Comparison of ENCODE assay signal across 8 cellular contexts in the genomic region with DNA sequence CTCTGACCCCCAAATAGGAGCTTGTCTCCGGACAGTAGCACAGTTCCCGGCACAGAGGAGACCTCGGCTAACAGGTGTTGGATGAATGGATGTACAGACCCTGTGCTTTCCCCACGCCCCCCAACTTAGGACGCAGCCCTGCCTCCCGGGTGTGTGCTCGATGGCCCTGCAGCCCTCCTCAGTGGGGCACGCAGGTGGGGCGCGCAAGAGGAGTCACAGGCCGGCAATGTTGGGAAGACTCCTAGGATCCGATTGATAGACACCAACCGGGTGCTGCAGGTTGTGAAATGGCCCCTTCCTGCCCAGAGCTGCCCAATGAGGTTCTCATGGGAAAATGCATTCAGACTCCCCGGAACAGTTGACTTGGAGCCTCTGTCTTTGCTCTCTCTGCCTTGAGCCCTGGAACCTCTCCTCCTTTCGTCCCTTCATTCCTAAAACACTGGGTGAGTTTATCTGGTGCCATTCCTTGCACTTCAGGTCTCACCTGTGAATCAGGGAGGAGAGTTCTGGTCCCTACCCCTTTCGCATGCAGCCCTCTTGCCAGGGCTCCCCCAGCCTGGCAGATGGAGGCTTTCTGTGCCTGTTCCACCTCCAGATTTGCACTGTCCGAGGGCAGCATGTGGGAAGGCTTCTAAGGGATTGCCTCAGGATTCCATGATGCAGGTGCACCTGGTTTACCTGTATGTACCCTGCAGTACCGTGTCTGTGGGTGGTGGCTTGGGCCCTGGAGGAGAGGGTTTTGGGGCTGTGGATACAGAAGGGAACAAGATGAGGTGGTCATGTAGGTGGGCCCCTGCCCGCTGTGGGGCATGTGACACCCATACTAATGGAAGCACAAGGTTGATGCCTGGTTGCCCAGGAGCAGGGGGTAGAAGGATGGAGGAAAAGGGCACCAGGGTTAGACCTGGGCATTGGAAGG. TPM values are rescaled to one million over a fixed set of nuclear protein-coding genes. Genes with fewer than 3 reads are reported as not detected.
DNase-seq lines count a peak whose midpoint lies in the region; ATAC-seq and TF ChIP-seq lines count a peak whose summit lies in the region.

No MANE protein-coding gene starts in this region.

- no peaks in the 10 kb centered on the region for H3K27me3 ChIP-seq in fibroblast of lung (ENCODE audit: control insufficient read depth, insufficient read depth, low read length)

- H3K36me3 ChIP-seq in SK-N-MC (ENCODE audit: insufficient read depth, low read length) (no peaks in the 10 kb centered on the region; the same call in 1 of the 2 replicates), fibroblast of lung (ENCODE audit: control insufficient read depth, insufficient read depth, low read length) (peaks cover 6% of the 10 kb centered on the region)

- H2AFZ ChIP-seq in fibroblast of lung (ENCODE audit: low read length) = no peak overlapping the region

- H3K79me2 ChIP-seq in fibroblast of lung (ENCODE audit: control insufficient read depth, insufficient read depth, low read length) = peaks cover 33% of the 10 kb centered on the region

- H3K9ac ChIP-seq in SK-N-MC (ENCODE audit: insufficient read length) = peak overlapping the region; percentile 74
- peak overlapping the region; percentile 83 for H3K9ac ChIP-seq in fibroblast of lung (ENCODE audit: insufficient read depth, low read length)

- TF ChIP-seq CTCF in GM12865 (IDR thresholded peaks at IDR 0.05; ENCODE audit: insufficient read depth, low read depth, low read length, missing control alignments) = no peak
- no peak for TF ChIP-seq CTCF in fibroblast of lung (conservative IDR thresholded peaks at IDR 0.05 in 1 of 2, IDR thresholded peaks at IDR 0.05 in 1 of 2; ENCODE audit: low read depth in 1 of 2, low read length in 2 of 2)
- no peak for TF ChIP-seq CTCF in retinal pigment epithelial cell (conservative IDR thresholded peaks at IDR 0.05; ENCODE audit: low read depth, low read length)

- peak overlapping the region; percentile 79 for H3K4me3 ChIP-seq in GM12865 (ENCODE audit: low read depth, low read length)
- peak overlapping the region; percentile 86 for H3K4me3 ChIP-seq in SK-N-MC
- H3K4me3 ChIP-seq in fibroblast of lung (replicated peaks in 1 of 4; ENCODE audit: control extremely low read depth in 1 of 4, insufficient read depth in 1 of 4, low read depth in 3 of 4, low read length in 4 of 4) = peak overlapping the region; percentile 63 to 82 (median 80)
- peak overlapping the region; percentile 77 for H3K4me3 ChIP-seq in retinal pigment epithelial cell (ENCODE audit: low read length)

- ATAC-seq in GM19035 (IDR thresholded peaks at IDR 0.05; ENCODE audit: unreplicated experiment) = no peak

- H3K27ac ChIP-seq in SK-N-MC = 0 out of 2 replicates have a peak overlapping the region, but pooled peaks have one; percentile 19
- peak overlapping the region; percentile 65 for H3K27ac ChIP-seq in fibroblast of lung (ENCODE audit: insufficient read depth, low read length)

- peak overlapping the region; percentile 93 for H3K4me2 ChIP-seq in fibroblast of lung (ENCODE audit: extremely low read depth, insufficient read depth, low read length)

- DNase-seq in GM12865 (ENCODE audit: low read depth) (no peak), SK-N-MC (ENCODE audit: low read depth, low spot score) (no peak), fibroblast of lung (ENCODE audit: low read depth in 2 of 2) (no peak), retinal pigment epithelial cell (ENCODE audit: low read depth) (no peak), pons (ENCODE audit: low spot score) (no peak), medulla oblongata (ENCODE audit: extremely low spot score) (no peak), HuH-7 (ENCODE audit: low spot score) (no peak)

- peaks cover 31% of the 10 kb centered on the region for H3K4me1 ChIP-seq in fibroblast of lung (ENCODE audit: control insufficient read depth, extremely low read depth, insufficient read depth, low read length)

- H3K9me3 ChIP-seq in SK-N-MC (ENCODE audit: low read depth, low read length) = no peaks in the 10 kb centered on the region
- no peaks in the 10 kb centered on the region for H3K9me3 ChIP-seq in fibroblast of lung (ENCODE audit: control insufficient read depth, insufficient read depth, low read depth, low read length)

- H4K20me1 ChIP-seq in fibroblast of lung (ENCODE audit: control insufficient read depth, extremely low read depth, insufficient read depth, low read length) = no peaks in the 10 kb centered on the region

RNA-seq across cellular contexts. Expression of gene MICALL1, which starts 1.2 kb away (rescaled TPM):
- 17.2 and 17.7 TPM in 2 replicates for total RNA-seq in fibroblast of lung
- polyA plus RNA-seq in fibroblast of lung = 19.5 and 20.1 TPM in 2 replicates
- polyA plus RNA-seq in fibroblast of lung (2012) = 22.3 and 26.2 TPM in 2 replicates
- polyA minus RNA-seq in fibroblast of lung (ENCODE audit: low replicate concordance) = 54.0 TPM in 2 replicates

RNA-seq across cellular contexts. Expression of gene C22orf23, which starts 46.1 kb away (rescaled TPM):
- total RNA-seq in fibroblast of lung = 0.17 and 0.26 TPM in 2 replicates
- polyA plus RNA-seq in fibroblast of lung = 0.37 and 0.43 TPM in 2 replicates
- polyA plus RNA-seq in fibroblast of lung (2012) = 0.73 and 1.3 TPM in 2 replicates
- not detected in 2 replicates for polyA minus RNA-seq in fibroblast of lung (ENCODE audit: low replicate concordance)

RNA-seq across cellular contexts. Expression of gene POLR2F, which starts 46.2 kb away (rescaled TPM):
- total RNA-seq in fibroblast of lung = 31.9 and 47.3 TPM in 2 replicates
- polyA plus RNA-seq in fibroblast of lung = 82.0 and 109 TPM in 2 replicates
- 131 and 159 TPM in 2 replicates for polyA plus RNA-seq in fibroblast of lung (2012)
- 32.9 and 33.0 TPM in 2 replicates for polyA minus RNA-seq in fibroblast of lung (ENCODE audit: low replicate concordance)

RNA-seq across cellular contexts. Expression of gene EIF3L, which starts 58.1 kb away (rescaled TPM):
- 288 and 404 TPM in 2 replicates for total RNA-seq in fibroblast of lung
- polyA plus RNA-seq in fibroblast of lung = 509 and 515 TPM in 2 replicates
- polyA plus RNA-seq in fibroblast of lung (2012) = 606 and 625 TPM in 2 replicates
- 359 and 395 TPM in 2 replicates for polyA minus RNA-seq in fibroblast of lung (ENCODE audit: low replicate concordance)
